Comparison of ENCODE assay signal across 20 cellular contexts in the genomic region with DNA sequence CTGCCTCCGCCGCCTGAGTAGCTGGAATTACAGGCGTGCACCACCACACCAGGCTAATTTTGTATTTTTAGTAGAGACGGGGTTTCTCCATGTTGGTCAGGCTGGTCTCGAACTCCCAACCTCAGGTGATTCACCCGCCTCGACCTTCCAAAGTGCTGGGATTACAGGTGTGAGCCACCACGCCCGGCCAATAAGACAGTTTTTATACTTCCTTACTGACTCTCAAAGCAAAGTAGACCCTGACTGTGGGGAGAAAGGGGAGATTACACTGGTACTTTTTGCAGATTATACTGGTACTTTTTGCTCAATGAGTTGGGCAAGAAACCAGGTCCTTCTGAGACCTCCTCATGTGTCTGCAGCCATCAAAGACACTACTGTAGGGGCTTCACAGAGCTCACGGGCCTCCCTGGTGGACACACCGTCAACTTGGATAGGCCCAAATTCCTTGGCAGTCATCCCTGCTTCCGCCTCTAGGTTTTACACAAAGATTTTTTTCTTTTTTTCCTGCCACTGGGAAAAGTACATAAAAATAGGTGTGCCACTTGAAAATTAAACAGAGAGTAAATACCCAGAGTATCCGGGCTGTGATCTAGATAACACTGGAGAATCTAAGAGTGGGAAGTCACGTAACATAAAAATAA.
"Had no signal": no experiment of that assay in that cellular context is flagged by ENCODE, and none has a peak within 500 bp of the region (broad histone marks: within the 10 kb centered on the region; RNA-seq: fewer than 3 reads in every experiment).

No MANE protein-coding gene starts in this region.

- DNase-seq: activated CD4-positive, alpha-beta T cell treated with anti-CD3 and anti-CD28 coated beads, Interleukin-2, amount 50 U/mL, for 4 hours; activated effector memory CD4-positive, alpha-beta T cell treated with Interleukin-2 at 50 U/mL for 16 hours; activated naive CD4-positive, alpha-beta T cell treated with anti-CD3 and anti-CD28 coated beads for 36 hours; activated naive CD8-positive, alpha-beta T cell treated with anti-CD3 and anti-CD28 coated beads, Interleukin-2, amount 10 ng/mL, durations not matched to agents 7 days and 5 days; activated T-cell treated with anti-CD3 and anti-CD28 coated beads, Interleukin-2, amount 50 U/mL, for 72 hours; effector CD4-positive, alpha-beta T cell; erythroblast; foreskin fibroblast; naive B cell; retina; sigmoid colon; stimulated activated CD4-positive, alpha-beta T cell treated with anti-CD3 and anti-CD28 coated beads, Interleukin-2, amount 100 ng/mL, for 48 hours; stimulated activated naive CD4-positive, alpha-beta T cell had no signal

- H3K9me3 Mint-ChIP-seq: activated naive CD4-positive, alpha-beta T cell treated with anti-CD3 and anti-CD28 coated beads for 36 hours; activated naive CD8-positive, alpha-beta T cell treated with anti-CD3 and anti-CD28 coated beads, Interleukin-2, amount 10 ng/mL, durations not matched to agents 7 days and 5 days; activated T-cell treated with anti-CD3 and anti-CD28 coated beads, Interleukin-2, amount 50 U/mL, for 72 hours; dendritic cell treated with granulocyte-macrophage colony-stimulating factor and Interleukin-4, amounts not matched to agents 40 ng/mL and 50 ng/mL, for 4 days; memory B cell; T-helper 2 cell treated with Interferon-gamma antibody and Interleukin-4, amounts not matched to agents 5 μg/mL and 100 μg/mL, for 36 hours had no signal

- H3K27ac Mint-ChIP-seq: activated naive CD4-positive, alpha-beta T cell treated with anti-CD3 and anti-CD28 coated beads for 36 hours; activated naive CD8-positive, alpha-beta T cell treated with anti-CD3 and anti-CD28 coated beads, Interleukin-2, amount 10 ng/mL, durations not matched to agents 7 days and 5 days; activated T-cell treated with anti-CD3 and anti-CD28 coated beads, Interleukin-2, amount 50 U/mL, for 72 hours; memory B cell; naive B cell; progenitor cell of endocrine pancreas; T-helper 2 cell treated with Interferon-gamma antibody and Interleukin-4, amounts not matched to agents 5 μg/mL and 100 μg/mL, for 36 hours had no signal

- H3K27me3 Mint-ChIP-seq: activated naive CD8-positive, alpha-beta T cell treated with anti-CD3 and anti-CD28 coated beads, Interleukin-2, amount 10 ng/mL, durations not matched to agents 7 days and 5 days; dendritic cell treated with granulocyte-macrophage colony-stimulating factor and Interleukin-4, amounts not matched to agents 40 ng/mL and 50 ng/mL, for 4 days; memory B cell; progenitor cell of endocrine pancreas had no signal

- H3K27ac ChIP-seq: sigmoid colon, thoracic aorta had no signal

- H3K9me3 ChIP-seq: sigmoid colon, thoracic aorta had no signal

- H3K36me3 Mint-ChIP-seq: activated naive CD8-positive, alpha-beta T cell treated with anti-CD3 and anti-CD28 coated beads, Interleukin-2, amount 10 ng/mL, durations not matched to agents 7 days and 5 days; memory B cell; naive B cell had no signal

- H3K27me3 ChIP-seq: sigmoid colon had no signal

- H3K4me3 Mint-ChIP-seq: activated naive CD4-positive, alpha-beta T cell treated with anti-CD3 and anti-CD28 coated beads for 36 hours; activated naive CD8-positive, alpha-beta T cell treated with anti-CD3 and anti-CD28 coated beads, Interleukin-2, amount 10 ng/mL, durations not matched to agents 7 days and 5 days; activated T-cell treated with anti-CD3 and anti-CD28 coated beads, Interleukin-2, amount 50 U/mL, for 72 hours; dendritic cell treated with granulocyte-macrophage colony-stimulating factor and Interleukin-4, amounts not matched to agents 40 ng/mL and 50 ng/mL, for 4 days; memory B cell; T-helper 2 cell treated with Interferon-gamma antibody and Interleukin-4, amounts not matched to agents 5 μg/mL and 100 μg/mL, for 36 hours had no signal

- H3K4me2 ChIP-seq: smooth muscle cell had no signal

- H3K4me1 Mint-ChIP-seq: activated naive CD8-positive, alpha-beta T cell treated with anti-CD3 and anti-CD28 coated beads, Interleukin-2, amount 10 ng/mL, durations not matched to agents 7 days and 5 days; memory B cell; naive B cell had no signal

- ATAC-seq: activated T-cell treated with anti-CD3 and anti-CD28 coated beads, Interleukin-2, amount 50 U/mL, for 72 hours; SK-N-SH treated with all-trans-retinoic acid at 6 μM for 48 hours had no signal

- H3K4me3 ChIP-seq: sigmoid colon, smooth muscle cell, thoracic aorta had no signal

- H3K36me3 ChIP-seq: sigmoid colon, thoracic aorta had no signal
